In genomic region chr4:122450847-122451246, GRCh38 we compare ENCODE assay signal across 8 cellular contexts. TPM values are rescaled to one million over a fixed set of nuclear protein-coding genes. Genes with fewer than 3 reads are reported as not detected.
DNase-seq lines count a peak whose midpoint lies in the region; ATAC-seq and TF ChIP-seq lines count a peak whose summit lies in the region.

No MANE protein-coding gene starts in this region.

- no peaks in the 10 kb centered on the region for H3K9me2 ChIP-seq in MM.1S (replicated peaks; ENCODE audit: insufficient read depth, low read length)

- peak overlapping the region; percentile 95 for H3K27ac Mint-ChIP-seq in activated naive CD4-positive, alpha-beta T cell treated with anti-CD3 and anti-CD28 coated beads, Interleukin-2, amount 50 U/mL, for 24 hours
- no peak overlapping the region for H3K27ac Mint-ChIP-seq in progenitor cell of endocrine pancreas

- H4K20me1 ChIP-seq in MM.1S (ENCODE audit: insufficient read depth, low read length), result no peaks in the 10 kb centered on the region

- no peaks in the 10 kb centered on the region for H3K27me3 Mint-ChIP-seq in activated naive CD4-positive, alpha-beta T cell treated with anti-CD3 and anti-CD28 coated beads, Interleukin-2, amount 50 U/mL, for 24 hours
- H3K27me3 Mint-ChIP-seq in progenitor cell of endocrine pancreas, result no peaks in the 10 kb centered on the region

- DNase-seq in GM04503 (ENCODE audit: low read depth) (peak; percentile 6), MM.1S (no peak), progenitor cell of endocrine pancreas (ENCODE audit: low spot score, unreplicated experiment) (no peak), NCI-H446 (lab: John Stamatoyannopoulos, UW) (no peak), NCI-H510A (lab: John Stamatoyannopoulos, UW) (no peak)

- H3K36me3 Mint-ChIP-seq in activated naive CD4-positive, alpha-beta T cell treated with anti-CD3 and anti-CD28 coated beads, Interleukin-2, amount 50 U/mL, for 24 hours, result peaks cover 40% of the 10 kb centered on the region
- H3K36me3 Mint-ChIP-seq in progenitor cell of endocrine pancreas (ENCODE audit: insufficient read depth), result no peaks in the 10 kb centered on the region

- H3F3A ChIP-seq in MM.1S (ENCODE audit: insufficient read depth, low read length), result no peaks in the 10 kb centered on the region

- H3K9ac ChIP-seq in MM.1S (ENCODE audit: low read length), result no peak overlapping the region

- peak overlapping the region; percentile 91 for H3K4me3 Mint-ChIP-seq in activated naive CD4-positive, alpha-beta T cell treated with anti-CD3 and anti-CD28 coated beads, Interleukin-2, amount 50 U/mL, for 24 hours
- H3K4me3 Mint-ChIP-seq in progenitor cell of endocrine pancreas (ENCODE audit: low read depth), result no peak overlapping the region

- no peaks in the 10 kb centered on the region for H3K36me3 ChIP-seq in MM.1S (replicated peaks; ENCODE audit: insufficient read depth, low read length)

- no peak for ATAC-seq in GM21381 (IDR thresholded peaks at IDR 0.05; ENCODE audit: unreplicated experiment)
- no peak for ATAC-seq in HG03432 (IDR thresholded peaks at IDR 0.05; ENCODE audit: unreplicated experiment)

- H3K9me3 Mint-ChIP-seq in activated naive CD4-positive, alpha-beta T cell treated with anti-CD3 and anti-CD28 coated beads, Interleukin-2, amount 50 U/mL, for 24 hours, result no peaks in the 10 kb centered on the region
- no peaks in the 10 kb centered on the region for H3K9me3 Mint-ChIP-seq in progenitor cell of endocrine pancreas (ENCODE audit: low read depth)

- H3K4me1 Mint-ChIP-seq in activated naive CD4-positive, alpha-beta T cell treated with anti-CD3 and anti-CD28 coated beads, Interleukin-2, amount 50 U/mL, for 24 hours, result peaks cover 12% of the 10 kb centered on the region
- peaks cover 3% of the 10 kb centered on the region for H3K4me1 Mint-ChIP-seq in progenitor cell of endocrine pancreas (ENCODE audit: low read depth)

- peaks cover 20% of the 10 kb centered on the region for H3K27me3 ChIP-seq in MM.1S (replicated peaks; ENCODE audit: insufficient read depth, low read length)

- H3K4me3 ChIP-seq in MM.1S (ENCODE audit: low read length), result no peak overlapping the region

- H3K4me2 ChIP-seq in MM.1S (ENCODE audit: low read depth, low read length), result no peak overlapping the region

- no peaks in the 10 kb centered on the region for H3K79me2 ChIP-seq in MM.1S (ENCODE audit: low read length)

- peak; percentile 45 for TF ChIP-seq CTCF in MM.1S (IDR thresholded peaks at IDR 0.05; ENCODE audit: low read length)
- peak; percentile 23 for TF ChIP-seq CTCF in progenitor cell of endocrine pancreas (IDR thresholded peaks at IDR 0.05; ENCODE audit: unreplicated experiment)

- peaks cover 8% of the 10 kb centered on the region; the same call in 1 of the 2 replicates for H3K4me1 ChIP-seq in MM.1S (ENCODE audit: low read length)

- no peak overlapping the region for H3K27ac ChIP-seq in MM.1S (ENCODE audit: low read length)

- H3K9me3 ChIP-seq in MM.1S (replicated peaks; ENCODE audit: insufficient read depth, low read length), result no peaks in the 10 kb centered on the region

- H2AFZ ChIP-seq in MM.1S (ENCODE audit: low read length), result no peak overlapping the region

RNA-seq across cellular contexts. Expression of gene IL2, which starts 5.7 kb away (rescaled TPM):
- not detected in 2 replicates for total RNA-seq in progenitor cell of endocrine pancreas
